In genomic region chr12:57835366-57836288, GRCh38 we compare ENCODE assay signal across 10 cellular contexts. TPM values are rescaled to one million over a fixed set of nuclear protein-coding genes. Genes with fewer than 3 reads are reported as not detected.
DNase-seq lines count a peak whose midpoint lies in the region; ATAC-seq, FAIRE-seq and TF ChIP-seq lines count a peak whose summit lies in the region.
"Had no signal": no experiment of that assay in that cellular context is flagged by ENCODE, and none has a peak within 500 bp of the region (broad histone marks: within the 10 kb centered on the region; RNA-seq: fewer than 3 reads in every experiment).

No MANE protein-coding gene starts in this region.

- no peak for ATAC-seq in left lobe of liver

- no peak overlapping the region for H2BK5ac ChIP-seq in neuronal stem cell (ENCODE audit: low read length)

- WGBS in neuronal stem cell (ENCODE audit: extremely low coverage in 2 of 2, insufficient read length in 2 of 2, insufficient replicate concordance in 1 of 2), 2 donors = no CpG with 5 or more reads among the region's 9 CpGs
- 52 to 81% (median 67%) methylated on average over 9 of the region's 9 CpGs for WGBS in small intestine, 3 donors

- H3K14ac ChIP-seq in neuronal stem cell (ENCODE audit: low read length) = no peak overlapping the region

- no peak overlapping the region for H3K4me3 ChIP-seq in NB4 (ENCODE audit: low read depth, low read length)
- no peak overlapping the region for H3K4me3 ChIP-seq in neuronal stem cell (ENCODE audit: low read length in 2 of 2)
- no peak overlapping the region for H3K4me3 ChIP-seq in small intestine (ENCODE audit: low read depth in 1 of 2, low read length in 2 of 2)

- H4K8ac ChIP-seq in neuronal stem cell (ENCODE audit: low read depth, low read length) = no peak overlapping the region

- no peak overlapping the region for H4K91ac ChIP-seq in neuronal stem cell (ENCODE audit: low read depth, low read length, poor library complexity)

- H3K27ac ChIP-seq in cingulate gyrus (ENCODE audit: low read depth, low read length) (peak overlapping the region; percentile 57), neuronal stem cell (replicated peaks; ENCODE audit: low read length) (no peak overlapping the region), small intestine (ENCODE audit: low read depth in 1 of 2, low read length in 1 of 2) (peak overlapping the region in 1 of 2 donors; percentile 85)

- no peak overlapping the region for H3K4ac ChIP-seq in neuronal stem cell (ENCODE audit: low read length)

- TF ChIP-seq POLR2A in NB4 (IDR thresholded peaks at IDR 0.05; ENCODE audit: extremely low read depth, insufficient read length) = no peak

- peaks cover 0 to 27% of the 10 kb centered on the region in 2 donors for H3K36me3 ChIP-seq in neuronal stem cell (replicated peaks in 1 of 2; ENCODE audit: control insufficient read depth in 2 of 2, insufficient read depth in 2 of 2, low read length in 2 of 2)
- H3K36me3 ChIP-seq in small intestine (ENCODE audit: control insufficient read depth in 2 of 2, insufficient read depth in 2 of 2, low read length in 2 of 2) = no peaks in the 10 kb centered on the region
- H3K36me3 ChIP-seq: pancreas had no signal

- no peak overlapping the region for H3K9ac ChIP-seq in neuronal stem cell (ENCODE audit: low read depth, low read length, poor library complexity)

- no peak overlapping the region for H3K23ac ChIP-seq in neuronal stem cell (ENCODE audit: low read depth, low read length, poor library complexity)

- H3K4me1 ChIP-seq in neuronal stem cell (ENCODE audit: control insufficient read depth in 2 of 2, insufficient read depth in 1 of 2, low read depth in 1 of 2, low read length in 2 of 2) (peaks cover 46 to 69% of the 10 kb centered on the region in 2 donors), small intestine (ENCODE audit: control insufficient read depth in 2 of 2, insufficient read depth in 1 of 2, low read depth in 1 of 2, low read length in 1 of 2) (peaks cover 14 to 51% of the 10 kb centered on the region in 2 donors)

- H3K4me2 ChIP-seq in neuronal stem cell (ENCODE audit: insufficient read depth, low read length, poor library complexity, severe bottlenecking) = no peak overlapping the region

- DNase-seq in CD1c-positive myeloid dendritic cell (ENCODE audit: extremely low spot score) (peak; percentile 17), NB4 (ENCODE audit: low read depth) (peak; percentile 46), neuronal stem cell (ENCODE audit: low spot score) (no peak), H4 (ENCODE audit: low spot score) (no peak), left lobe of liver (ENCODE audit: low spot score) (no peak), small intestine (no peak), ecto neural progenitor cell (ENCODE audit: low spot score) (no peak)
- DNase-seq: pancreas had no signal

- no peak overlapping the region for H2BK15ac ChIP-seq in neuronal stem cell (ENCODE audit: low read length)

- no peak for TF ChIP-seq CTCF in NB4 (IDR thresholded peaks at IDR 0.05; ENCODE audit: low read depth, low read length)

- peak overlapping the region; percentile 66 for H3K18ac ChIP-seq in neuronal stem cell (ENCODE audit: low read length)

- H2BK12ac ChIP-seq in neuronal stem cell (ENCODE audit: low read length) = peak overlapping the region; percentile 12

- H3K79me1 ChIP-seq in neuronal stem cell (ENCODE audit: low read depth, low read length) = peaks cover 2% of the 10 kb centered on the region

- no peak overlapping the region for H2AFZ ChIP-seq in neuronal stem cell (ENCODE audit: low read length)

- FAIRE-seq in small intestine (lab: Jason Lieb, UNC) = no peak
- FAIRE-seq: pancreas, urothelium cell line had no signal

- H3K27me3 ChIP-seq in neuronal stem cell (ENCODE audit: control insufficient read depth in 3 of 3, insufficient read depth in 3 of 3, low read depth in 1 of 3, low read length in 3 of 3) = no peaks in the 10 kb centered on the region
- no peaks in the 10 kb centered on the region for H3K27me3 ChIP-seq in small intestine (ENCODE audit: control insufficient read depth in 2 of 2, insufficient read depth in 2 of 2, low read length in 2 of 2)
- H3K27me3 ChIP-seq: pancreas had no signal

- H2AK5ac ChIP-seq in neuronal stem cell (ENCODE audit: low read depth, low read length) = no peak overlapping the region

- H3K9me3 ChIP-seq in neuronal stem cell (replicated peaks in 1 of 2; ENCODE audit: control insufficient read depth in 2 of 2, insufficient read depth in 1 of 2, low read depth in 1 of 2, low read length in 2 of 2) (no peaks in the 10 kb centered on the region), small intestine (ENCODE audit: control insufficient read depth, low read depth) (no peaks in the 10 kb centered on the region)
- H3K9me3 ChIP-seq: pancreas had no signal

- no peak overlapping the region for H2BK120ac ChIP-seq in neuronal stem cell (ENCODE audit: low read depth, low read length)

RNA-seq across cellular contexts. Expression of gene CTDSP2, which starts 10.9 kb away (rescaled TPM):
- 72.5 TPM for polyA plus RNA-seq in neuronal stem cell (2013, experiment 1 of 2)
- polyA plus RNA-seq in neuronal stem cell (2013, experiment 2 of 2) = 71.9 TPM
- 36.1 and 44.8 TPM in 2 replicates for total RNA-seq in H4 (2014; rRNA removed; shearing (Covaris generic))
- 86.3 TPM for total RNA-seq in left lobe of liver
- 10 to 100 TPM; 35.1 to 58.1 (median 45.4) TPM for polyA plus RNA-seq in small intestine

RNA-seq across cellular contexts. Expression of gene AVIL, which starts 17.1 kb away (rescaled TPM):
- polyA plus RNA-seq in neuronal stem cell (2013, experiment 1 of 2) = 0.15 TPM
- 0.17 TPM for polyA plus RNA-seq in neuronal stem cell (2013, experiment 2 of 2)
- total RNA-seq in H4 (2014; rRNA removed; shearing (Covaris generic)) = 2.0 and 4.3 TPM in 2 replicates
- total RNA-seq in left lobe of liver = 5.1 TPM
- 10 to 100 TPM; 13.4 to 16.5 (median 16.2) TPM for polyA plus RNA-seq in small intestine

RNA-seq across cellular contexts. Expression of gene TSFM, which starts 53.0 kb away (rescaled TPM):
- 22.3 TPM for polyA plus RNA-seq in neuronal stem cell (2013, experiment 1 of 2)
- 23.3 TPM for polyA plus RNA-seq in neuronal stem cell (2013, experiment 2 of 2)
- total RNA-seq in H4 (2014; rRNA removed; shearing (Covaris generic)) = 41.3 and 58.6 TPM in 2 replicates
- total RNA-seq in left lobe of liver = 30.0 TPM
- 10 to 100 TPM; 22.4 to 52.4 (median 32.7) TPM for polyA plus RNA-seq in small intestine

Comparison
In these comparisons a context has a peak if more than half of its experiments do, and no peak if none do; other contexts are left out.
1. DNase-seq: peak in CD1c-positive myeloid dendritic cell (single experiment) and NB4 (single experiment); none in neuronal stem cell (single experiment), H4 (single experiment), left lobe of liver (single experiment), small intestine (single experiment) and ecto neural progenitor cell (single experiment).